ENCODE assay signal across 1 cellular context in the genomic region with DNA sequence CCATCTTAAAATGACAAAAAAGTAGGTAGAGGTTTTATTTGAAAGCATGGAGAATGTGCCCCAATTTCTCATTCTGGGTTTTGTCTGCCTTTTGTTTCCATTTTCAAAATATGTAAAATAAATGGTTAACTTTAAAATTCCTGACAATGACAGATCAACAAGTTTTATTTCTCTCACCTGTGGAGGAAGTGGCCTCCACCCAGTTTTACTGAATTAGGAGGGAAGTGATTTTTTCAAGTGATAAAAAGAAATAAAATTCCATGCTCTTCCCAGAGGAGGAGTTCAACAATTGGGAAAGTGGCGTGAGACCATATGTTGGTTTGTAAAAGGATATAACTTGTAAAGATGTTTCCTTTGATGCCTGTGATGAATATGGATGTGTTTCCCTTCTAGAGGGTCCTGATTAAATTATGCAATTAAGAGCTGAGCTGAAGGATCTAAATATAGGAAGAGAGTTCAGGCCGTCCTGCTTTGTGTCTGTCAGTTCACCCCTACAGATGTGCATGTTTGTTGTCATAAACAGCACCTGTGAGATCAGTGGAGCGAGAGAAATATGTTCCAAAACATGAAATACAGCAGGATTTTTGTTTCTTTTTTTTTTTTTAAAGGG.
TF ChIP-seq lines count a peak whose summit lies in the region.

No MANE protein-coding gene starts in this region.

TF ChIP-seq in GM23338, 12 proteins besides CTCF, POLR2A, EP300 and RAD21 (continued from another document):
- TF ChIP-seq, protein P1, sequence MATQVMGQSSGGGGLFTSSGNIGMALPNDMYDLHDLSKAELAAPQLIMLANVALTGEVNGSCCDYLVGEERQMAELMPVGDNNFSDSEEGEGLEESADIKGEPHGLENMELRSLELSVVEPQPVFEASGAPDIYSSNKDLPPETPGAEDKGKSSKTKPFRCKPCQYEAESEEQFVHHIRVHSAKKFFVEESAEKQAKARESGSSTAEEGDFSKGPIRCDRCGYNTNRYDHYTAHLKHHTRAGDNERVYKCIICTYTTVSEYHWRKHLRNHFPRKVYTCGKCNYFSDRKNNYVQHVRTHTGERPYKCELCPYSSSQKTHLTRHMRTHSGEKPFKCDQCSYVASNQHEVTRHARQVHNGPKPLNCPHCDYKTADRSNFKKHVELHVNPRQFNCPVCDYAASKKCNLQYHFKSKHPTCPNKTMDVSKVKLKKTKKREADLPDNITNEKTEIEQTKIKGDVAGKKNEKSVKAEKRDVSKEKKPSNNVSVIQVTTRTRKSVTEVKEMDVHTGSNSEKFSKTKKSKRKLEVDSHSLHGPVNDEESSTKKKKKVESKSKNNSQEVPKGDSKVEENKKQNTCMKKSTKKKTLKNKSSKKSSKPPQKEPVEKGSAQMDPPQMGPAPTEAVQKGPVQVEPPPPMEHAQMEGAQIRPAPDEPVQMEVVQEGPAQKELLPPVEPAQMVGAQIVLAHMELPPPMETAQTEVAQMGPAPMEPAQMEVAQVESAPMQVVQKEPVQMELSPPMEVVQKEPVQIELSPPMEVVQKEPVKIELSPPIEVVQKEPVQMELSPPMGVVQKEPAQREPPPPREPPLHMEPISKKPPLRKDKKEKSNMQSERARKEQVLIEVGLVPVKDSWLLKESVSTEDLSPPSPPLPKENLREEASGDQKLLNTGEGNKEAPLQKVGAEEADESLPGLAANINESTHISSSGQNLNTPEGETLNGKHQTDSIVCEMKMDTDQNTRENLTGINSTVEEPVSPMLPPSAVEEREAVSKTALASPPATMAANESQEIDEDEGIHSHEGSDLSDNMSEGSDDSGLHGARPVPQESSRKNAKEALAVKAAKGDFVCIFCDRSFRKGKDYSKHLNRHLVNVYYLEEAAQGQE (IDR thresholded peaks at IDR 0.05; ENCODE audit: unreplicated experiment) = no peak
- TF ChIP-seq NANOG (IDR thresholded peaks at IDR 0.05; ENCODE audit: borderline replicate concordance) (no peak), JUNB (IDR thresholded peaks at IDR 0.05; ENCODE audit: unreplicated experiment) (no peak), EZH2 (IDR thresholded peaks at IDR 0.05; ENCODE audit: low read depth, unreplicated experiment) (no peak)
TF ChIP-seq in GM23338: peak in this region for 0.
